ENCODE assay signal across 11 cellular contexts in the genomic region with DNA sequence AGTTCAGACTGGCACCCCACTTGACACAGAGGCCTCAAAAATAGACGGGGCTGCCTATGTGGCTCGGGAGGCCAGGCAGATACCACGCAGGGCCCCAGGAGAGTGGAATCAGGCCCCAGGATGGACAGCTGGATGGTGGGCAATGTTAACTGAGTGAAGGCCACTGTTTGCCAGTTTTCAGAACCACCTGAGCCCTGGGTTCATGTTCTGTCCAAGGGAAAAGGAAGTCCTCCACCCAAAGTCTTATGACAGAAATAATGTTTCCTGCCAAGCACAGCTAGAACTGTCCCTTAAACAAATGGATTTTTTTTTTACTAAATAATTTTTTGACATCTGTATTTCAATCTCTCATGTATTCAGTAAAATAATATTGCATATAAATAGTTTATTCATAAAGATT.
"Had no signal": no experiment of that assay in that cellular context is flagged by ENCODE, and none has a peak within 500 bp of the region (broad histone marks: within the 10 kb centered on the region; RNA-seq: fewer than 3 reads in every experiment).

No MANE protein-coding gene starts in this region.

- H3K27me3 ChIP-seq: dorsolateral prefrontal cortex, tibial nerve, upper lobe of right lung had no signal

- DNase-seq: cortex of kidney; effector CD8-positive, alpha-beta T cell; kidney glomerular epithelial cell; lower lobe of right lung; mesenchymal stem cell; stimulated activated CD4-positive, alpha-beta T cell treated with anti-CD3 and anti-CD28 coated beads, Interleukin-2, amount 100 ng/mL, for 48 hours; stimulated activated naive CD4-positive, alpha-beta T cell treated with Interleukin-2 at 50 U/mL for 16 hours; upper lobe of right lung had no signal

- H3K9me3 ChIP-seq: lower lobe of right lung, tibial nerve, upper lobe of right lung had no signal

- H3K4me1 ChIP-seq: tibial nerve had no signal

- H3K27ac ChIP-seq: lower lobe of right lung, upper lobe of right lung had no signal

- H3K4me3 ChIP-seq: dorsolateral prefrontal cortex, lower lobe of right lung, smooth muscle cell, tibial nerve, upper lobe of right lung had no signal

- ATAC-seq: upper lobe of right lung had no signal

- H3K36me3 ChIP-seq: lower lobe of right lung, upper lobe of right lung had no signal
